ENCODE assay signal across 25 cellular contexts in the genomic region with DNA sequence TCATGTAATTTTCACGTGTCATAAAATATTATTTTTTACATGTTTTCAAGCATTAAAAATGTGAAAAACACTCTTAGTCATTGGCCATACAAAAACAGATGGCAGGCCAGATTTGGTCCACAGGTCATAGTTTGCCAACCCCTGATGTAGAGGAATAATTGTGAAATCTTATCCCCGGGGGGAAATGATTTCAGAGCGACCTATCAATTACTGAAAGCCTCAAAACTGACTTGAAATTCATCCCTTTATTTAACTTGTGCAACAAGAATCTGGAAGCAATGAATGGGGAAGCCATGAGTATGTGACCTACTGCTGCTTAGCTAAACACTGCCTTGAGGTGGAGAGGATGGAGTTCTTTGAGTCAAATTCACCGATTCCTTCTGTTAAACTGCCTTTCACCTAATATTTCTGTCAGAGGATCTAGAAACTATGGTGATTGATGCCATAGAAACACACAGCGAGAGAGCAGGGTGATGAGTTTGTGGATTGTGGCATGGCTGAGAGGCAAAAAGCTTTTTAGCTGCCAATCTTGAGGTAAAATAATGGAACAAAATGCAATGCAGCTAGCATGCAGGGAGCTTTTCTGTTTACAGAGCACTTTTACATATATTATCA. TPM values are rescaled to one million over a fixed set of nuclear protein-coding genes. Genes with fewer than 3 reads are reported as not detected.
DNase-seq lines count a peak whose midpoint lies in the region; ATAC-seq and TF ChIP-seq lines count a peak whose summit lies in the region.
"Had no signal": no experiment of that assay in that cellular context is flagged by ENCODE, and none has a peak within 500 bp of the region (broad histone marks: within the 10 kb centered on the region; RNA-seq: fewer than 3 reads in every experiment).

No MANE protein-coding gene starts in this region.

- H3K4me1 ChIP-seq in PC-9 (replicated peaks; ENCODE audit: insufficient read depth) (peaks cover 64% of the 10 kb centered on the region), mucosa of descending colon (ENCODE audit: low read depth) (no peaks in the 10 kb centered on the region)
- H3K4me1 ChIP-seq: heart left ventricle, neural progenitor cell had no signal

- CTCF ChIA-PET in PC-9 (lab: Charles Lee): interaction anchor here (0.9 kb wide), 1 partner anchor 71 kb away, joined by 6 read pairs; no protein-coding TSS in a partner anchor

- H3K4me2 ChIP-seq in PC-9: peak overlapping the region; percentile 48
- H3K4me2 ChIP-seq: GM23338, neural progenitor cell had no signal

- POLR2A ChIA-PET in PC-9 (lab: Charles Lee; ENCODE audit: unreplicated experiment): no interaction called here

- H2AFZ ChIP-seq in PC-9: peak overlapping the region; percentile 40; the same call in 1 of the 2 replicates
- H2AFZ ChIP-seq: GM23338, neural progenitor cell had no signal

- H3K4me3 ChIP-seq in PC-9 (no peak overlapping the region), mucosa of descending colon (no peak overlapping the region)
- H3K4me3 ChIP-seq: GM23338, heart left ventricle, neural progenitor cell had no signal

- no peaks in the 10 kb centered on the region for H3K9me2 ChIP-seq in PC-9 (ENCODE audit: insufficient read depth)

- H3K79me2 ChIP-seq in PC-9 (ENCODE audit: low read depth): no peaks in the 10 kb centered on the region

- DNase-seq in Ammon's horn (ENCODE audit: low spot score) (peak; percentile 3), DMS79 (lab: John Stamatoyannopoulos, UW) (peak; percentile 11), NCI-H1436 (lab: John Stamatoyannopoulos, UW) (peak; percentile 16), PC-9 (peak in 1 of 2 experiments; percentile 96), mucosa of descending colon (no peak), 8988T (no peak)
- DNase-seq: activated CD4-positive, alpha-beta memory T cell treated with anti-CD3 and anti-CD28 coated beads, Interleukin-2, amount 10 ng/mL, durations not matched to agents 7 days and 5 days; activated naive CD8-positive, alpha-beta T cell treated with anti-CD3 and anti-CD28 coated beads for 36 hours; CD4-positive, CD25-positive, alpha-beta regulatory T cell; dermis blood vessel endothelial cell; heart left ventricle; KG1; mammary epithelial cell; MV-4-11; NK-92 treated with Interleukin-12 subunit alpha and Interleukin-12 subunit beta, amount 100 ng/mL, for 24 hours; T-helper 1 cell had no signal

- H3K27ac ChIP-seq in PC-9: peak overlapping the region; percentile 25
- H3K27ac ChIP-seq: heart left ventricle, neural progenitor cell had no signal

- H3K9me3 ChIP-seq in PC-9 (ENCODE audit: insufficient read depth, low read depth) (no peaks in the 10 kb centered on the region), mucosa of descending colon (no peaks in the 10 kb centered on the region)
- H3K9me3 ChIP-seq: heart left ventricle had no signal

- H3K36me3 ChIP-seq in PC-9 (ENCODE audit: low read depth): no peaks in the 10 kb centered on the region
- no peaks in the 10 kb centered on the region for H3K36me3 ChIP-seq in mucosa of descending colon (ENCODE audit: low read depth)
- H3K36me3 ChIP-seq: heart left ventricle, neural progenitor cell had no signal

- no peaks in the 10 kb centered on the region for H4K20me1 ChIP-seq in PC-9 (ENCODE audit: insufficient read depth)

- intact Hi-C loops in PC-9 (cut with micrococcal nuclease; ENCODE audit: unreplicated experiment): no loop called here
- intact Hi-C loops in mucosa of descending colon (cut with DNase I, micrococcal nuclease): no loop called here

- no peak for TF ChIP-seq CTCF in PC-9 (conservative IDR thresholded peaks at IDR 0.05)
- TF ChIP-seq CTCF in mucosa of descending colon (IDR thresholded peaks at IDR 0.05): no peak

- peaks cover 41% of the 10 kb centered on the region for H3F3A ChIP-seq in PC-9 (ENCODE audit: insufficient read depth, low read depth)

- no peaks in the 10 kb centered on the region for H3K27me3 ChIP-seq in PC-9 (ENCODE audit: insufficient read depth, low read depth)
- H3K27me3 ChIP-seq: neural progenitor cell had no signal

- ATAC-seq in GM19035 (IDR thresholded peaks at IDR 0.05; ENCODE audit: unreplicated experiment): no peak
- no peak for ATAC-seq in mucosa of descending colon
- ATAC-seq in HG02970 (IDR thresholded peaks at IDR 0.05; ENCODE audit: low FRiP score, unreplicated experiment): no peak
- ATAC-seq: activated CD4-positive, CD25-positive, alpha-beta regulatory T cell treated with anti-CD3 and anti-CD28 coated beads, Interleukin-2, amount 50 U/mL, for 24 hours; GM23338; heart left ventricle had no signal

- no TSS peak for BruUV-seq in PC-9 (replicated peaks; lab: Mats Ljungman, UMichigan)

RNA-seq across cellular contexts. Expression of a gene that starts 30.3 kb away (rescaled TPM):
- not detected in 2 replicates for total RNA-seq in PC-9 (2021)
- total RNA-seq in mucosa of descending colon: not detected
- total RNA-seq: activated CD4-positive, alpha-beta memory T cell treated with anti-CD3 and anti-CD28 coated beads, Interleukin-2, amount 10 ng/mL, durations not matched to agents 7 days and 5 days; activated naive CD8-positive, alpha-beta T cell treated with anti-CD3 and anti-CD28 coated beads for 36 hours; activated T-helper 2 cell treated with anti-CD3 and anti-CD28 coated beads, Interferon-gamma antibody, Interleukin-2, Interleukin-4, amounts not matched to agents 10 μg/mL and 5 μg/mL and 100 μg/mL, durations not matched to agents 14 hours and 24 hours and 36 hours; CD4-positive, CD25-positive, alpha-beta regulatory T cell; dermis blood vessel endothelial cell; GM23338; heart left ventricle; HT1080; mammary epithelial cell; posterior vena cava; SK-MEL-5 had no signal

RNA-seq across cellular contexts. Expression of a gene that starts 40.0 kb away (rescaled TPM):
- total RNA-seq in PC-9 (2021) (64.3 and 72.4 TPM in 2 replicates), mucosa of descending colon (10 to 100 TPM; 28.1 to 35.8 (median 29.2) TPM)

Comparison
In these comparisons a context has a peak if more than half of its experiments do, and no peak if none do; other contexts are left out.
1. DNase-seq: peak in Ammon's horn (single experiment), DMS79 (single experiment) and NCI-H1436 (single experiment); none in mucosa of descending colon (0 of 3) and 8988T (single experiment).